Comparison of ENCODE assay signal across 19 cellular contexts in the genomic region with DNA sequence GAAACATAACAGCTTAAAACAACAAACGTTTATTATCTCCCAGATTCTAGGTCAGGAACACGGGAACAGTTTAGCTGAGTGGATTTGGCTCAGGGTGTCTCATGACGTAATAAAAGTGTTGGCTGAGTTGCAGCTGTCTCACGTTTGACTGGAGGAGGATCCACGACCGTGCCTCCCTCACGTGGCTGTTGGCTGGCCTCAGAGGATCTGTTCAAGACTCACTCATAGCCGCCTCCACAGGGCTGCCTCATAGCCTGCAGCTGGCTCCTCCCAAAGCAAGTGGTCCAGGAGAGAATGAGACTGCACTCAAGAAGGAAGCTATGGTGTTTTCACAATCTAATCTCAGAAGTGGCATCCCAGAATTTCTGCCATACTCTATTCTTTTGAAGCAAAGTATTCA.
"Had no signal": no experiment of that assay in that cellular context is flagged by ENCODE, and none has a peak within 500 bp of the region (broad histone marks: within the 10 kb centered on the region; RNA-seq: fewer than 3 reads in every experiment).

No MANE protein-coding gene starts in this region.

- H3K27ac Mint-ChIP-seq: activated CD4-positive, alpha-beta T cell treated with anti-CD3 and anti-CD28 coated beads, Interleukin-2, amount 10 ng/mL, durations not matched to agents 7 days and 5 days; activated CD8-positive, alpha-beta T cell treated with anti-CD3 and anti-CD28 coated beads, Interleukin-2, amount 10 ng/mL, durations not matched to agents 7 days and 5 days; activated naive CD4-positive, alpha-beta T cell treated with anti-CD3 and anti-CD28 coated beads, Interleukin-2, amount 10 ng/mL, durations not matched to agents 7 days and 5 days; activated naive CD8-positive, alpha-beta T cell treated with anti-CD3 and anti-CD28 coated beads, Interleukin-2, amount 50 U/mL, for 24 hours; naive thymus-derived CD4-positive, alpha-beta T cell; stimulated activated naive B cell treated with anti-CD40 and anti-IgM and Interleukin-4, amounts not matched to agents 10 μg/mL and 1 μg/mL and 100 μg/mL, for 72 hours; T-cell had no signal

- DNase-seq: activated CD4-positive, alpha-beta T cell treated with anti-CD3 and anti-CD28 coated beads, Interleukin-2, amount 10 ng/mL, durations not matched to agents 7 days and 5 days; activated CD8-positive, alpha-beta T cell treated with anti-CD3 and anti-CD28 coated beads, Interleukin-2, amount 10 ng/mL, durations not matched to agents 7 days and 5 days; activated naive CD4-positive, alpha-beta T cell treated with anti-CD3 and anti-CD28 coated beads, Interleukin-2, amount 10 ng/mL, durations not matched to agents 7 days and 5 days; activated naive CD8-positive, alpha-beta T cell treated with anti-CD3 and anti-CD28 coated beads, Interleukin-2, amount 50 U/mL, for 24 hours; activated T-cell treated with anti-CD3 and anti-CD28 coated beads, Interleukin-2, amount 50 U/mL, for 4 hours; brain microvascular endothelial cell; cerebellar nuclear complex; effector CD4-positive, alpha-beta T cell; mesenchymal stem cell; mucosa of descending colon; naive thymus-derived CD4-positive, alpha-beta T cell; spleen; stimulated activated CD4-positive, alpha-beta T cell treated with anti-CD3 and anti-CD28 coated beads, Interleukin-4, amount 100 ng/mL, for 4 hours; stimulated activated naive B cell treated with anti-CD40 and anti-IgM and Interleukin-4, amounts not matched to agents 10 μg/mL and 1 μg/mL and 100 μg/mL, for 72 hours; T-cell; upper lobe of right lung had no signal

- H3K4me3 ChIP-seq: mucosa of descending colon, spleen, upper lobe of right lung had no signal

- H3K9me3 Mint-ChIP-seq: activated CD4-positive, alpha-beta T cell treated with anti-CD3 and anti-CD28 coated beads, Interleukin-2, amount 10 ng/mL, durations not matched to agents 7 days and 5 days; activated T-cell treated with anti-CD3 and anti-CD28 coated beads, Interleukin-2, amount 50 U/mL, for 4 hours had no signal

- H3K9me3 ChIP-seq: mucosa of descending colon, upper lobe of right lung had no signal

- H3K36me3 ChIP-seq: brain microvascular endothelial cell, spleen, upper lobe of right lung had no signal

- H3K4me1 Mint-ChIP-seq: activated CD4-positive, alpha-beta T cell treated with anti-CD3 and anti-CD28 coated beads, Interleukin-2, amount 10 ng/mL, durations not matched to agents 7 days and 5 days; activated naive CD4-positive, alpha-beta T cell treated with anti-CD3 and anti-CD28 coated beads, Interleukin-2, amount 10 ng/mL, durations not matched to agents 7 days and 5 days; activated naive CD8-positive, alpha-beta T cell treated with anti-CD3 and anti-CD28 coated beads, Interleukin-2, amount 50 U/mL, for 24 hours; naive thymus-derived CD4-positive, alpha-beta T cell; stimulated activated naive B cell treated with anti-CD40 and anti-IgM and Interleukin-4, amounts not matched to agents 10 μg/mL and 1 μg/mL and 100 μg/mL, for 72 hours; T-cell had no signal

- H3K27ac ChIP-seq: brain microvascular endothelial cell, parathyroid adenoma, spleen, upper lobe of right lung had no signal

- ATAC-seq: activated CD4-positive, CD25-positive, alpha-beta regulatory T cell treated with anti-CD3 and anti-CD28 coated beads, Interleukin-2, amount 50 U/mL, for 24 hours; activated CD8-positive, alpha-beta T cell treated with anti-CD3 and anti-CD28 coated beads, Interleukin-2, amount 10 ng/mL, durations not matched to agents 7 days and 5 days; activated naive CD8-positive, alpha-beta T cell treated with anti-CD3 and anti-CD28 coated beads, Interleukin-2, amount 50 U/mL, for 24 hours; activated T-cell treated with anti-CD3 and anti-CD28 coated beads, Interleukin-2, amount 50 U/mL, for 4 hours; esophagus mucosa; mucosa of descending colon; naive thymus-derived CD4-positive, alpha-beta T cell; stimulated activated naive B cell treated with anti-CD40 and anti-IgM and Interleukin-4, amounts not matched to agents 10 μg/mL and 1 μg/mL and 100 μg/mL, for 72 hours; T-cell; upper lobe of right lung had no signal

- H3K4me3 Mint-ChIP-seq: activated CD4-positive, alpha-beta T cell treated with anti-CD3 and anti-CD28 coated beads, Interleukin-2, amount 10 ng/mL, durations not matched to agents 7 days and 5 days; activated CD8-positive, alpha-beta T cell treated with anti-CD3 and anti-CD28 coated beads, Interleukin-2, amount 10 ng/mL, durations not matched to agents 7 days and 5 days; activated naive CD4-positive, alpha-beta T cell treated with anti-CD3 and anti-CD28 coated beads, Interleukin-2, amount 10 ng/mL, durations not matched to agents 7 days and 5 days; activated naive CD8-positive, alpha-beta T cell treated with anti-CD3 and anti-CD28 coated beads, Interleukin-2, amount 50 U/mL, for 24 hours; activated T-cell treated with anti-CD3 and anti-CD28 coated beads, Interleukin-2, amount 50 U/mL, for 4 hours; naive thymus-derived CD4-positive, alpha-beta T cell; stimulated activated naive B cell treated with anti-CD40 and anti-IgM and Interleukin-4, amounts not matched to agents 10 μg/mL and 1 μg/mL and 100 μg/mL, for 72 hours; T-cell had no signal

- H3K27me3 ChIP-seq: brain microvascular endothelial cell, spleen, upper lobe of right lung had no signal

- H3K4me1 ChIP-seq: parathyroid adenoma, spleen, upper lobe of right lung had no signal

- H3K36me3 Mint-ChIP-seq: activated naive CD4-positive, alpha-beta T cell treated with anti-CD3 and anti-CD28 coated beads, Interleukin-2, amount 10 ng/mL, durations not matched to agents 7 days and 5 days; naive thymus-derived CD4-positive, alpha-beta T cell; stimulated activated naive B cell treated with anti-CD40 and anti-IgM and Interleukin-4, amounts not matched to agents 10 μg/mL and 1 μg/mL and 100 μg/mL, for 72 hours; T-cell had no signal
